Comparison of ENCODE assay signal across 6 cellular contexts in the genomic region with DNA sequence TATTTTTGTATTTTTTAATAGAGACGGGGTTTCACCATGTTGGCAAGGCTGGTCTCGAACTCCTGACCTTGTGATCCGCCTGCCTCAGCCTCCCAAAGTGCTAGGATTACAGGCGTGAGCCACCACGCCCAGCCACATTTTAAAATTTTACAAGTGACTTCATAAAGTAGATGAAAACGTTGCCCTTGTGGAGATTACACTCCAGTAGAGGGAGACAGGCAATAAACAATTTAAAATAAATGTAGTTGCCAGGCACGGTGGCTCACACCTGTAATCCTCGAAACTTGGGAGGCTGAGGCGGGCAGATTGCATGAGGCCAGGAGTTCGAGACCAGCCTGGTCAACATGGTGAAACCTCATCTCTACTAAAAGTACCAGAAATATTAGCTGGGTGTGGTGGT. TPM values are rescaled to one million over a fixed set of nuclear protein-coding genes. Genes with fewer than 3 reads are reported as not detected.
"Had no signal": no experiment of that assay in that cellular context is flagged by ENCODE, and none has a peak within 500 bp of the region (broad histone marks: within the 10 kb centered on the region; RNA-seq: fewer than 3 reads in every experiment).

No MANE protein-coding gene starts in this region.

RNA-seq across cellular contexts. Expression of gene SYCN, which starts 15.0 kb away (rescaled TPM):
- total RNA-seq: GM23248, H4, H7, HFFc6, HT1080, IMR-90 had no signal
- polyA plus RNA-seq: GM23248, IMR-90 had no signal

RNA-seq across cellular contexts. Expression of gene NCCRP1, which starts 22.3 kb away (rescaled TPM):
- total RNA-seq: GM23248, H4, H7, HFFc6, HT1080, IMR-90 had no signal
- polyA plus RNA-seq: GM23248, IMR-90 had no signal

RNA-seq across cellular contexts. Expression of gene IFNL3, which starts 25.7 kb away (rescaled TPM):
- total RNA-seq: GM23248, H4, H7, HFFc6, HT1080, IMR-90 had no signal
- polyA plus RNA-seq: GM23248, IMR-90 had no signal

RNA-seq across cellular contexts. Expression of gene IFNL4, which starts 29.5 kb away (rescaled TPM):
- total RNA-seq: GM23248, H4, H7, HFFc6, HT1080, IMR-90 had no signal
- polyA plus RNA-seq: GM23248, IMR-90 had no signal

RNA-seq across cellular contexts. Expression of gene IFNL2, which starts 49.1 kb away (rescaled TPM):
- total RNA-seq: GM23248, H4, H7, HFFc6, HT1080, IMR-90 had no signal
- polyA plus RNA-seq: GM23248, IMR-90 had no signal
